In genomic region chr2:16362611-16363010, GRCh38 we compare ENCODE assay signal across 26 cellular contexts.
A peak's percentile ranks its signal among the peaks of the same experiment; 100 is the strongest.
DNase-seq lines count a peak whose midpoint lies in the region; TF ChIP-seq lines count a peak whose summit lies in the region.
"Had no signal": no experiment of that assay in that cellular context is flagged by ENCODE, and none has a peak within 500 bp of the region (broad histone marks: within the 10 kb centered on the region; RNA-seq: fewer than 3 reads in every experiment).

No MANE protein-coding gene starts in this region.

- H3K4me3 ChIP-seq in BE2C (ENCODE audit: low read depth, low read length), result no peak overlapping the region
- H3K4me3 ChIP-seq: A549; BLaER1; BLaER1 treated with 17β-estradiol and CSF1 and Interleukin-3, amounts not matched to agents 10 nM and 100 nM had no signal

- no peaks in the 10 kb centered on the region for H3K27me3 ChIP-seq in BE2C
- H3K27me3 ChIP-seq: BLaER1; BLaER1 treated with 17β-estradiol and CSF1 and Interleukin-3, amounts not matched to agents 10 nM and 100 nM had no signal

- H3K9me3 Mint-ChIP-seq in osteocyte (ENCODE audit: unreplicated experiment), result peaks cover 9% of the 10 kb centered on the region

- DNase-seq in BE2C, result peak; percentile 99
- DNase-seq in osteocyte (ENCODE audit: extremely low spot score, unreplicated experiment), result no peak
- DNase-seq: 8988T; ACHN; AML-193; C1 segment of cervical spinal cord; Caco-2; Calu3; CD4-positive, alpha-beta memory T cell; CD4-positive, alpha-beta T cell; CD4-positive, CD25-positive, alpha-beta regulatory T cell; CD8-positive, alpha-beta memory T cell; CD8-positive, alpha-beta T cell; COR-L47; DMS 273 treated with DMSO at 0.1 percent for 48 hours; DMS153; DMS53; DMS79; DMS79 treated with DMSO at 0.1 percent for 48 hours; DND-41; EL had no signal

- H3K9me3 ChIP-seq in BE2C, result peaks cover 13% of the 10 kb centered on the region
- H3K9me3 ChIP-seq: Caco-2 had no signal

- no peaks in the 10 kb centered on the region for H3K36me3 ChIP-seq in BE2C
- H3K36me3 ChIP-seq: BLaER1; BLaER1 treated with 17β-estradiol and CSF1 and Interleukin-3, amounts not matched to agents 10 nM and 100 nM had no signal

- H3K36me3 Mint-ChIP-seq in osteocyte (ENCODE audit: unreplicated experiment), result no peaks in the 10 kb centered on the region
- H3K36me3 Mint-ChIP-seq: CD14-positive monocyte; CD4-positive, alpha-beta memory T cell; CD4-positive, CD25-positive, alpha-beta regulatory T cell; CD8-positive, alpha-beta memory T cell; CD8-positive, alpha-beta T cell had no signal

- TF ChIP-seq CTCF in BE2C (IDR thresholded peaks at IDR 0.05; ENCODE audit: low read depth, low read length), result no peak
- TF ChIP-seq CTCF in osteocyte (IDR thresholded peaks at IDR 0.05), result no peak

- H3K27me3 Mint-ChIP-seq in osteocyte (ENCODE audit: unreplicated experiment), result no peaks in the 10 kb centered on the region
- H3K27me3 Mint-ChIP-seq: B cell; CD4-positive, alpha-beta memory T cell; CD4-positive, alpha-beta T cell; CD4-positive, CD25-positive, alpha-beta regulatory T cell; CD8-positive, alpha-beta memory T cell had no signal

- no peak overlapping the region for H3K4me3 Mint-ChIP-seq in osteocyte (ENCODE audit: unreplicated experiment)
- H3K4me3 Mint-ChIP-seq: B cell; CD14-positive monocyte; CD4-positive, alpha-beta memory T cell; CD4-positive, alpha-beta T cell; CD8-positive, alpha-beta memory T cell; CD8-positive, alpha-beta T cell had no signal

- no peaks in the 10 kb centered on the region for H3K4me1 Mint-ChIP-seq in osteocyte (ENCODE audit: unreplicated experiment)
- H3K4me1 Mint-ChIP-seq: B cell; CD14-positive monocyte; CD4-positive, alpha-beta memory T cell; CD4-positive, CD25-positive, alpha-beta regulatory T cell; CD8-positive, alpha-beta memory T cell had no signal

- H3K4me1 ChIP-seq in BE2C, result peaks cover 9% of the 10 kb centered on the region
- H3K4me1 ChIP-seq: A549; BLaER1; BLaER1 treated with 17β-estradiol and CSF1 and Interleukin-3, amounts not matched to agents 10 nM and 100 nM; Caco-2 had no signal

- no peak overlapping the region for H3K27ac Mint-ChIP-seq in osteocyte (ENCODE audit: unreplicated experiment)
- H3K27ac Mint-ChIP-seq: B cell; CD14-positive monocyte; CD4-positive, alpha-beta memory T cell; CD4-positive, alpha-beta T cell; CD4-positive, CD25-positive, alpha-beta regulatory T cell; CD8-positive, alpha-beta memory T cell; CD8-positive, alpha-beta T cell had no signal
